8 cellular contexts compared by ENCODE assay signal in genomic region chr2:111320965-111321364, GRCh38.
DNase-seq lines count a peak whose midpoint lies in the region; ATAC-seq and TF ChIP-seq lines count a peak whose summit lies in the region.
"Not testable (repeated sequence)": the region's sequence is repeated elsewhere in the genome, so short reads cannot be mapped to it uniquely, and the experiment has no call there.

No MANE protein-coding gene starts in this region.

- peak; percentile 57 for DNase-seq in AG04449 (ENCODE audit: low read depth, low spot score)
- DNase-seq in GM23338 (ENCODE audit: low spot score); psoas muscle: not testable (repeated sequence)
- peak; percentile 16 for DNase-seq in Karpas-422
- peak; percentile 42 to 45 for DNase-seq in SJCRH30
- peak; percentile 37 to 80 (median 70) for DNase-seq in adrenal gland
- peak; percentile 59 for DNase-seq in epithelial cell of esophagus (ENCODE audit: low read depth)
- peak; percentile 94 for DNase-seq in iris pigment epithelial cell (ENCODE audit: low read depth)

- not testable (repeated sequence) for H3K27ac Mint-ChIP-seq in GM23338

- not testable (repeated sequence) for TF ChIP-seq CTCF in AG04449 (IDR thresholded peaks at IDR 0.05; ENCODE audit: insufficient read depth, low read length, missing control alignments); GM23338 (conservative IDR thresholded peaks at IDR 0.05; ENCODE audit: low read depth in 2 of 2); adrenal gland (IDR thresholded peaks at IDR 0.05); epithelial cell of esophagus (IDR thresholded peaks at IDR 0.05; ENCODE audit: insufficient read depth, low read depth, low read length, missing control alignments); psoas muscle (IDR thresholded peaks at IDR 0.05)

- not testable (repeated sequence) for H3K27ac ChIP-seq in GM23338 (ENCODE audit: low read depth); Karpas-422 (ENCODE audit: low read length); SJCRH30; adrenal gland; psoas muscle

- H3K4me1 Mint-ChIP-seq in GM23338 = not testable (repeated sequence)

- H3K4me3 ChIP-seq in AG04449 (ENCODE audit: low read depth, low read length); GM23338; Karpas-422 (ENCODE audit: low read length); SJCRH30; adrenal gland; epithelial cell of esophagus (ENCODE audit: low read length); psoas muscle: not testable (repeated sequence)

- H3K9me2 ChIP-seq in GM23338 (ENCODE audit: insufficient read depth); Karpas-422 (replicated peaks; ENCODE audit: insufficient read depth, low read length): not testable (repeated sequence)

- not testable (repeated sequence) for H3F3A ChIP-seq in GM23338 (replicated peaks; ENCODE audit: low read depth)

- not testable (repeated sequence) for H3K4me1 ChIP-seq in GM23338 (ENCODE audit: insufficient read depth); Karpas-422 (ENCODE audit: low read length); SJCRH30; adrenal gland (replicated peaks in 1 of 2); psoas muscle

- H2AFZ ChIP-seq in GM23338; Karpas-422 (ENCODE audit: low read length): not testable (repeated sequence)

- not testable (repeated sequence) for H3K9me3 Mint-ChIP-seq in GM23338

- POLR2A ChIA-PET in AG04449 (lab: Yijun Ruan, JAX) = not testable (repeated sequence)

- intact Hi-C loops in adrenal gland (cut with DNase I); psoas muscle (cut with DNase I): not testable (repeated sequence)

- not testable (repeated sequence) for H4K20me1 ChIP-seq in GM23338 (replicated peaks; ENCODE audit: insufficient read depth); Karpas-422 (ENCODE audit: insufficient read depth, low read depth, low read length)

- not testable (repeated sequence) for H3K36me3 ChIP-seq in GM23338 (ENCODE audit: insufficient read depth); Karpas-422 (ENCODE audit: insufficient read depth, low read length); SJCRH30; adrenal gland (replicated peaks in 1 of 2); psoas muscle (ENCODE audit: insufficient read depth in 1 of 2, low read depth in 1 of 2)

- H3K36me3 Mint-ChIP-seq in GM23338 (ENCODE audit: low read depth) = not testable (repeated sequence)

- not testable (repeated sequence) for H3K4me2 ChIP-seq in GM23338; Karpas-422 (ENCODE audit: low read depth, low read length, poor library complexity, severe bottlenecking)

- H3K4me3 Mint-ChIP-seq in GM23338 = not testable (repeated sequence)

- no CpG with 5 or more reads among the region's 1 CpG for WGBS in adrenal gland, 4 donors
- WGBS in psoas muscle, 3 donors = no CpG with 5 or more reads among the region's 1 CpG

- H3K9ac ChIP-seq in Karpas-422 (ENCODE audit: low read length) = not testable (repeated sequence)

- H3K79me2 ChIP-seq in GM23338 (replicated peaks; ENCODE audit: insufficient read depth); Karpas-422 (ENCODE audit: low read length): not testable (repeated sequence)

- not testable (repeated sequence) for TF ChIP-seq POLR2A in adrenal gland (IDR thresholded peaks at IDR 0.05)

- not testable (repeated sequence) for H3K27me3 ChIP-seq in GM23338 (ENCODE audit: insufficient read depth); Karpas-422 (ENCODE audit: low read length); SJCRH30; adrenal gland; psoas muscle (ENCODE audit: insufficient read depth in 3 of 3, low read length in 2 of 3)

- ATAC-seq in GM23338 (peak; percentile 42), psoas muscle (peak; percentile 54 to 90 (median 88))

- not testable (repeated sequence) for H3K27me3 Mint-ChIP-seq in GM23338 (ENCODE audit: insufficient read depth, low read depth, poor library complexity)

- CTCF ChIA-PET in AG04449 (lab: Yijun Ruan, JAX) = not testable (repeated sequence)

- not testable (repeated sequence) for H3K9me3 ChIP-seq in Karpas-422 (ENCODE audit: low read length); SJCRH30 (replicated peaks); adrenal gland (replicated peaks in 1 of 3); psoas muscle
